14 cellular contexts compared by ENCODE assay signal in genomic region chr6:155955038-155955437, GRCh38.
DNase-seq lines count a peak whose midpoint lies in the region; TF ChIP-seq lines count a peak whose summit lies in the region.
"Had no signal": no experiment of that assay in that cellular context is flagged by ENCODE, and none has a peak within 500 bp of the region (broad histone marks: within the 10 kb centered on the region; RNA-seq: fewer than 3 reads in every experiment).

No MANE protein-coding gene starts in this region.

- TF ChIP-seq CTCF in mesothelial cell of epicardium (IDR thresholded peaks at IDR 0.05; ENCODE audit: unreplicated experiment), result no peak
- TF ChIP-seq CTCF in Calu3 (IDR thresholded peaks at IDR 0.05; ENCODE audit: unreplicated experiment), result no peak

- no peak overlapping the region for H4K8ac ChIP-seq in mesendoderm (ENCODE audit: low read depth, low read length)

- H3K36me3 ChIP-seq in ES-I3 (ENCODE audit: insufficient read depth, low read length) (no peaks in the 10 kb centered on the region), mesendoderm (ENCODE audit: control insufficient read depth, insufficient read depth, low read length) (no peaks in the 10 kb centered on the region)
- H3K36me3 ChIP-seq: BLaER1 treated with 17β-estradiol and CSF1 and Interleukin-3, amounts not matched to agents 10 nM and 100 nM; Peyer's patch had no signal

- H3K27me3 Mint-ChIP-seq in mesothelial cell of epicardium (ENCODE audit: low read depth) (peaks cover 11% of the 10 kb centered on the region), Calu3 (ENCODE audit: unreplicated experiment) (no peaks in the 10 kb centered on the region)

- no peaks in the 10 kb centered on the region for H3K79me2 ChIP-seq in mesendoderm (ENCODE audit: control insufficient read depth, insufficient read depth, low read length)

- no peak overlapping the region for H2BK5ac ChIP-seq in mesendoderm (ENCODE audit: low read length)

- no peak overlapping the region for H3K23ac ChIP-seq in mesendoderm (ENCODE audit: low read length)

- no peaks in the 10 kb centered on the region for H3K79me1 ChIP-seq in mesendoderm (ENCODE audit: low read length)

- H3K4me1 ChIP-seq in ES-I3 (ENCODE audit: insufficient read depth, low read length) (peaks cover 20% of the 10 kb centered on the region), mesendoderm (ENCODE audit: control insufficient read depth, low read depth, low read length) (no peaks in the 10 kb centered on the region)
- H3K4me1 ChIP-seq: BLaER1 treated with 17β-estradiol and CSF1 and Interleukin-3, amounts not matched to agents 10 nM and 100 nM; Peyer's patch had no signal

- H3K56ac ChIP-seq in mesendoderm (ENCODE audit: low read length), result no peak overlapping the region

- H4K5ac ChIP-seq in mesendoderm (ENCODE audit: low read length), result no peak overlapping the region

- H3K9me3 ChIP-seq in ES-I3 (ENCODE audit: control insufficient read depth, insufficient read depth, low read length), result no peaks in the 10 kb centered on the region; the same call in 1 of the 2 replicates
- H3K9me3 ChIP-seq: Peyer's patch had no signal

- no peaks in the 10 kb centered on the region for H3K4me1 Mint-ChIP-seq in mesothelial cell of epicardium
- peaks cover 7% of the 10 kb centered on the region for H3K4me1 Mint-ChIP-seq in Calu3 (ENCODE audit: low read depth, unreplicated experiment)

- H3K36me3 Mint-ChIP-seq in mesothelial cell of epicardium, result no peaks in the 10 kb centered on the region
- peaks cover 3% of the 10 kb centered on the region for H3K36me3 Mint-ChIP-seq in Calu3 (ENCODE audit: insufficient read depth, unreplicated experiment)

- H3K27ac Mint-ChIP-seq in mesothelial cell of epicardium (no peak overlapping the region), Calu3 (ENCODE audit: unreplicated experiment) (no peak overlapping the region)

- H3K27ac ChIP-seq in mesendoderm (ENCODE audit: low read depth, low read length), result no peak overlapping the region
- H3K27ac ChIP-seq: BLaER1 treated with 17β-estradiol and CSF1 and Interleukin-3, amounts not matched to agents 10 nM and 100 nM; Peyer's patch had no signal

- peak overlapping the region; percentile 39 for H3K18ac ChIP-seq in mesendoderm (ENCODE audit: low read length)

- intact Hi-C loops in Calu3 (cut with micrococcal nuclease; ENCODE audit: unreplicated experiment), result no loop called here

- DNase-seq in NCI-H69 (lab: John Stamatoyannopoulos, UW), result peak; percentile 35
- DNase-seq in iPS DF 19.7 (ENCODE audit: low read depth, low spot score), result peak; percentile 88
- DNase-seq in mesendoderm, result peak; percentile 86
- no peak for DNase-seq in NCI-H1048 (lab: John Stamatoyannopoulos, UW)
- no peak for DNase-seq in stimulated activated CD4-positive, alpha-beta T cell treated with anti-CD3 and anti-CD28 coated beads, Interleukin-12 subunit alpha, Interleukin-12 subunit beta, amount 100 ng/mL, for 4 hours
- no peak for DNase-seq in mesothelial cell of epicardium (ENCODE audit: low spot score in 2 of 2, unreplicated experiment in 2 of 2)
- no peak for DNase-seq in Calu3
- DNase-seq: MV-4-11, NCI-H1436, NCI-H2081, NCI-H524, Peyer's patch had no signal

- H3K9ac ChIP-seq in ES-I3 (ENCODE audit: low read depth, low read length) (0 out of 2 replicates have a peak overlapping the region, but pooled peaks have one; percentile 18), mesendoderm (ENCODE audit: low read length) (no peak overlapping the region)
- H3K9ac ChIP-seq: BLaER1 treated with 17β-estradiol and CSF1 and Interleukin-3, amounts not matched to agents 10 nM and 100 nM had no signal

- CTCF ChIA-PET in Calu3 (lab: Charles Lee), result no interaction called here

- H3K4me3 Mint-ChIP-seq in mesothelial cell of epicardium, result no peak overlapping the region
- no peak overlapping the region for H3K4me3 Mint-ChIP-seq in Calu3 (ENCODE audit: low read depth, unreplicated experiment)

- BruUV-seq in Calu3 (replicated peaks; lab: Mats Ljungman, UMichigan), result no TSS peak

- H3K4ac ChIP-seq in mesendoderm (ENCODE audit: low read depth, low read length), result no peak overlapping the region

- H2BK15ac ChIP-seq in mesendoderm (replicated peaks; ENCODE audit: low read depth), result no peak overlapping the region

- H3K27me3 ChIP-seq in mesendoderm (ENCODE audit: insufficient read depth, low read length, poor library complexity), result no peaks in the 10 kb centered on the region
- H3K27me3 ChIP-seq: BLaER1 treated with 17β-estradiol and CSF1 and Interleukin-3, amounts not matched to agents 10 nM and 100 nM; Peyer's patch had no signal

- WGBS in mesendoderm (ENCODE audit: extremely low coverage, insufficient coverage, low lambda C conversion rate), result no CpG with 5 or more reads among the region's 6 CpGs

- no peak overlapping the region for H3K4me2 ChIP-seq in mesendoderm (ENCODE audit: low read length)
- H3K4me2 ChIP-seq: BLaER1 treated with 17β-estradiol and CSF1 and Interleukin-3, amounts not matched to agents 10 nM and 100 nM had no signal

- no peak overlapping the region for H2AK5ac ChIP-seq in mesendoderm (ENCODE audit: low read length)

- H3K4me3 ChIP-seq in mesendoderm (ENCODE audit: low read length), result no peak overlapping the region
- H3K4me3 ChIP-seq: BLaER1 treated with 17β-estradiol and CSF1 and Interleukin-3, amounts not matched to agents 10 nM and 100 nM; Peyer's patch had no signal

- H2BK120ac ChIP-seq in mesendoderm (ENCODE audit: low read depth, low read length), result no peak overlapping the region

- H3K9me3 Mint-ChIP-seq in mesothelial cell of epicardium (no peaks in the 10 kb centered on the region), Calu3 (ENCODE audit: low read depth, unreplicated experiment) (peaks cover 8% of the 10 kb centered on the region)

Comparison
In these comparisons a context has a peak if more than half of its experiments do, and no peak if none do; other contexts are left out.
1. DNase-seq: peak in NCI-H69 (single experiment), iPS DF 19.7 (single experiment) and mesendoderm (single experiment); none in NCI-H1048 (single experiment), stimulated activated CD4-positive, alpha-beta T cell treated with anti-CD3 and anti-CD28 coated beads, Interleukin-12 subunit alpha, Interleukin-12 subunit beta, amount 100 ng/mL, for 4 hours (single experiment), mesothelial cell of epicardium (0 of 2) and Calu3 (single experiment).